In genomic region chr16:56068816-56069215, GRCh38 we compare ENCODE assay signal across 24 cellular contexts.
DNase-seq lines count a peak whose midpoint lies in the region; ATAC-seq, FAIRE-seq and TF ChIP-seq lines count a peak whose summit lies in the region.
"Had no signal": no experiment of that assay in that cellular context is flagged by ENCODE, and none has a peak within 500 bp of the region (broad histone marks: within the 10 kb centered on the region; RNA-seq: fewer than 3 reads in every experiment).

No MANE protein-coding gene starts in this region.

- H3K4me1 ChIP-seq in breast epithelium (no peaks in the 10 kb centered on the region), foreskin keratinocyte (peaks cover 9% of the 10 kb centered on the region)
- H3K4me1 ChIP-seq in effector memory CD4-positive, alpha-beta T cell (ENCODE audit: control insufficient read depth, insufficient read depth, low read length, poor library complexity, severe bottlenecking): no peaks in the 10 kb centered on the region
- H3K4me1 ChIP-seq: BLaER1 treated with 17β-estradiol and CSF1 and Interleukin-3, amounts not matched to agents 10 nM and 100 nM had no signal

- no peaks in the 10 kb centered on the region for H3K4me1 Mint-ChIP-seq in MCF 10A (ENCODE audit: insufficient read depth, unreplicated experiment)
- H3K4me1 Mint-ChIP-seq: B cell; CD14-positive monocyte; CD8-positive, alpha-beta memory T cell had no signal

- H3K9me3 ChIP-seq in breast epithelium: no peaks in the 10 kb centered on the region
- no peaks in the 10 kb centered on the region for H3K9me3 ChIP-seq in effector memory CD4-positive, alpha-beta T cell (ENCODE audit: control insufficient read depth, low read length)
- H3K9me3 ChIP-seq: BLaER1 treated with 17β-estradiol and CSF1 and Interleukin-3, amounts not matched to agents 10 nM and 100 nM had no signal

- DNase-seq in MCF 10A (ENCODE audit: unreplicated experiment) (peak; percentile 4), breast epithelium (ENCODE audit: low spot score in 2 of 2) (no peak), bronchial epithelial cell (ENCODE audit: low read depth) (peak; percentile 69), foreskin keratinocyte (peak; percentile 40 to 62), middle frontal gyrus (ENCODE audit: extremely low spot score, low spot score) (no peak)
- DNase-seq in effector memory CD4-positive, alpha-beta T cell: no peak
- DNase-seq: CD4-positive, alpha-beta T cell; CD8-positive, alpha-beta memory T cell; DMS 273 treated with DMSO at 0.1 percent for 48 hours; DMS79; EL; GDM1; H9 had no signal

- H3K4me3 Mint-ChIP-seq in MCF 10A (ENCODE audit: unreplicated experiment): no peak overlapping the region
- H3K4me3 Mint-ChIP-seq: B cell; CD14-positive monocyte; CD4-positive, alpha-beta T cell; CD8-positive, alpha-beta memory T cell; GM23338; H9 had no signal

- no peaks in the 10 kb centered on the region for H3K9me3 Mint-ChIP-seq in MCF 10A (ENCODE audit: unreplicated experiment)
- H3K9me3 Mint-ChIP-seq: CD4-positive, alpha-beta T cell; CD8-positive, alpha-beta memory T cell; GM23338; H9 had no signal

- H3K27me3 ChIP-seq in breast epithelium (no peaks in the 10 kb centered on the region), bronchial epithelial cell (ENCODE audit: control insufficient read depth, insufficient read depth, low read length) (no peaks in the 10 kb centered on the region), foreskin keratinocyte (no peaks in the 10 kb centered on the region)
- H3K27me3 ChIP-seq in effector memory CD4-positive, alpha-beta T cell (replicated peaks; ENCODE audit: control insufficient read depth, insufficient read depth, low read length, poor library complexity, severe bottlenecking): no peaks in the 10 kb centered on the region
- H3K27me3 ChIP-seq: BLaER1 treated with 17β-estradiol and CSF1 and Interleukin-3, amounts not matched to agents 10 nM and 100 nM had no signal

- H3K4me3 ChIP-seq in breast epithelium (no peak overlapping the region), bronchial epithelial cell (ENCODE audit: low read depth, low read length) (no peak overlapping the region)
- H3K4me3 ChIP-seq in effector memory CD4-positive, alpha-beta T cell (ENCODE audit: insufficient read depth, low read depth, low read length, poor library complexity, severe bottlenecking): no peak overlapping the region
- H3K4me3 ChIP-seq: BLaER1 treated with 17β-estradiol and CSF1 and Interleukin-3, amounts not matched to agents 10 nM and 100 nM; GM12878; GM23338 had no signal

- FAIRE-seq in bronchial epithelial cell (lab: Jason Lieb, UNC): no peak
- FAIRE-seq: A204.1, D721Med, GM12878, GM19239 had no signal

- H3K27me3 Mint-ChIP-seq in MCF 10A (ENCODE audit: insufficient read depth, unreplicated experiment): peaks cover 26% of the 10 kb centered on the region

- TF ChIP-seq POLR2A in breast epithelium (IDR thresholded peaks at IDR 0.05): no peak

- ATAC-seq in foreskin keratinocyte (peak; percentile 87), GM21367 (IDR thresholded peaks at IDR 0.05; ENCODE audit: unreplicated experiment) (no peak)
- ATAC-seq: GM12878, GM23338, HCT116 had no signal

- POLR2A ChIA-PET in MCF 10A (lab: Yijun Ruan, JAX): no interaction called here

- CTCF ChIA-PET in MCF 10A (lab: Yijun Ruan, JAX): interaction anchor here (0.8 kb wide), 1 partner anchor 27 kb away, joined by 3 read pairs; no protein-coding TSS in a partner anchor

- H3K27ac ChIP-seq in breast epithelium (no peak overlapping the region), foreskin keratinocyte (no peak overlapping the region)
- no peak overlapping the region for H3K27ac ChIP-seq in effector memory CD4-positive, alpha-beta T cell (ENCODE audit: insufficient read depth, low read length, poor library complexity, severe bottlenecking)
- H3K27ac ChIP-seq: 22Rv1; BLaER1 treated with 17β-estradiol and CSF1 and Interleukin-3, amounts not matched to agents 10 nM and 100 nM had no signal

- BruUV-seq in MCF 10A (replicated peaks; lab: Mats Ljungman, UMichigan): no TSS peak

- TF ChIP-seq CTCF in MCF 10A (IDR thresholded peaks at IDR 0.05; ENCODE audit: unreplicated experiment) (no peak), breast epithelium (IDR thresholded peaks at IDR 0.05) (no peak), bronchial epithelial cell (IDR thresholded peaks at IDR 0.05; ENCODE audit: insufficient read depth, low read length, severe bottlenecking) (no peak), foreskin keratinocyte (conservative IDR thresholded peaks at IDR 0.05) (no peak)

- no peak overlapping the region for H3K27ac Mint-ChIP-seq in MCF 10A (ENCODE audit: low read depth, unreplicated experiment)
- H3K27ac Mint-ChIP-seq: B cell; CD14-positive monocyte; CD4-positive, alpha-beta T cell; CD8-positive, alpha-beta memory T cell; GM23338; H9 had no signal

- intact Hi-C loops in MCF 10A (cut with micrococcal nuclease) (no loop called here), breast epithelium (cut with DNase I; ENCODE audit: low total_unique reads) (no loop called here)

- H3K36me3 Mint-ChIP-seq in MCF 10A (ENCODE audit: insufficient read depth, unreplicated experiment): no peaks in the 10 kb centered on the region
- H3K36me3 Mint-ChIP-seq: CD14-positive monocyte; CD8-positive, alpha-beta memory T cell had no signal

- H3K36me3 ChIP-seq in breast epithelium: no peaks in the 10 kb centered on the region
- H3K36me3 ChIP-seq in bronchial epithelial cell (ENCODE audit: control insufficient read depth, insufficient read depth, low read length): no peaks in the 10 kb centered on the region
- H3K36me3 ChIP-seq in effector memory CD4-positive, alpha-beta T cell (ENCODE audit: control insufficient read depth, insufficient read depth, low read length): no peaks in the 10 kb centered on the region
- H3K36me3 ChIP-seq: BLaER1 treated with 17β-estradiol and CSF1 and Interleukin-3, amounts not matched to agents 10 nM and 100 nM had no signal

Comparison
In these comparisons a context has a peak if more than half of its experiments do, and no peak if none do; other contexts are left out.
1. DNase-seq: peak in MCF 10A (single experiment), bronchial epithelial cell (single experiment) and foreskin keratinocyte (2 of 2); none in breast epithelium (0 of 2), effector memory CD4-positive, alpha-beta T cell (0 of 3) and middle frontal gyrus (single experiment).